ENCODE assay signal across 8 cellular contexts in the genomic region with DNA sequence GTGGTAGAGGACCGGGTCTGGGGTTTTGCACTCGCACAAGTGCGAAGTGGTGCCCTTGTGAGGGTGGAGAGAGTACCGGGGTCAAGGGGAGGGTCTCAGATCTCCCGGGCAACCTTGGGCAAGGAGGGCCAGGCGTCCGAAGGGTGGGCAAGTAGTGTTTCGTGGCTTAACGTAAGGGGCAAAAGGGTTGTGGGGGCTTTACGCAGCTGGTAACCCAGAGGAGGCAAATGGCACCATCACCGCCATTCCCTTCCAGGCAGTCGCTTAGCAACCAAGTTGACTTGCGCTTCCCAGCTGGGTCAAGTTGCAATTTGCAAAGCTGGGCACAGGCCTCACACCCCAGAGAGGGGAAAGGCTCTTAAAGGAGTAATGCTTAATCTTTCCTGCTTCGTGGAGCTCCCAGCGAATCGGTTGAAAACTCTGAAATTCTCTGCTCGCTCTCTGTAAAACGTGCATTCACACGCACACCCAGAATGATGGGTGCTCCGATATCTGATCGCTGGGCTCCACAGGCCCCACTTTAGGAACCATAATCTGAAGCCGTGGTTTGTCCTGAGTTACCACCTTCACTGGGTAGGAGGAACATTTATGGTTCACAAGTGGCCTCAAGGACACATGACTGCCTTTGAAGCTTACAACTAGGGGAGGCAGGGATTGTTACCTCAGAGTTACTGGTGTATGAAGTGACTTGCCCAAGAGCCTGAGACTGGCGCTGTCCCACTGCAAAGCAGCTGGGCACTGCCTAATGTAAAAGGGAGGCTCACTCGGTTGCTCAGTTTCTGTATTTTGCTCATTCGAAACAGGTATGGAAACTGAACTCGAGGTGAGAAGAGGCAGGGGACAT.
DNase-seq lines count a peak whose midpoint lies in the region; ATAC-seq and TF ChIP-seq lines count a peak whose summit lies in the region.

No MANE protein-coding gene starts in this region.

- peaks cover 49% of the 10 kb centered on the region for H3K27me3 Mint-ChIP-seq in activated CD4-positive, alpha-beta T cell treated with anti-CD3 and anti-CD28 coated beads, Interleukin-2, amount 10 ng/mL, durations not matched to agents 24 days and 14 days
- H3K27me3 Mint-ChIP-seq in naive B cell: peaks cover 44 to 63% (median 54%) of the 10 kb centered on the region in 3 donors

- peaks cover 2% of the 10 kb centered on the region for H3K36me3 Mint-ChIP-seq in activated CD4-positive, alpha-beta T cell treated with anti-CD3 and anti-CD28 coated beads, Interleukin-2, amount 10 ng/mL, durations not matched to agents 24 days and 14 days (ENCODE audit: low read depth)
- peaks cover 0 to 4% of the 10 kb centered on the region in 2 donors for H3K36me3 Mint-ChIP-seq in naive B cell

- peak overlapping the region; percentile 24 for H3K27ac Mint-ChIP-seq in activated CD4-positive, alpha-beta T cell treated with anti-CD3 and anti-CD28 coated beads, Interleukin-2, amount 10 ng/mL, durations not matched to agents 24 days and 14 days
- H3K27ac Mint-ChIP-seq in naive B cell: peak overlapping the region in 3 of 6 donors; percentile 44 to 88 (median 82)

- intact Hi-C loops in activated CD4-positive, alpha-beta T cell treated with anti-CD3 and anti-CD28 coated beads, Interleukin-2, amount 10 ng/mL, durations not matched to agents 24 days and 14 days (cut with micrococcal nuclease): no loop called here
- intact Hi-C loops in esophagus muscularis mucosa (cut with DNase I) (loop anchor here (10.0 kb wide), 1 partner anchor 321 kb away; the partner anchor contains the start of gene NCK2), thyroid gland (cut with DNase I) (loop anchor here (10.0 kb wide), 1 partner anchor 491 kb away; no protein-coding TSS in a partner anchor)

- H3K27ac ChIP-seq in esophagus muscularis mucosa (replicated peaks in 1 of 4) (peak overlapping the region; percentile 55 to 77 (median 70)), thyroid gland (peak overlapping the region; percentile 20 to 46 (median 33))

- TF ChIP-seq CTCF in esophagus muscularis mucosa (IDR thresholded peaks at IDR 0.05): no peak
- peak in 1 of 6 experiments; percentile 10 for TF ChIP-seq CTCF in thyroid gland (IDR thresholded peaks at IDR 0.05)

- TF ChIP-seq POLR2A in esophagus muscularis mucosa (IDR thresholded peaks at IDR 0.05; ENCODE audit: low read depth) (no peak), thyroid gland (IDR thresholded peaks at IDR 0.05) (peak in 1 of 2 donors; percentile 52)

- 59% methylated on average over 17 of the region's 26 CpGs for WGBS in esophagus muscularis mucosa
- WGBS in thyroid gland, 2 donors: 37 to 38% methylated on average over 25 to 26 of the region's 26 CpGs

- no peaks in the 10 kb centered on the region for H3K9me3 Mint-ChIP-seq in activated CD4-positive, alpha-beta T cell treated with anti-CD3 and anti-CD28 coated beads, Interleukin-2, amount 10 ng/mL, durations not matched to agents 24 days and 14 days
- H3K9me3 Mint-ChIP-seq in naive B cell: no peaks in the 10 kb centered on the region

- no peak for TF ChIP-seq EP300 in esophagus muscularis mucosa (IDR thresholded peaks at IDR 0.05)

- peaks cover 6% of the 10 kb centered on the region for H3K4me1 Mint-ChIP-seq in activated CD4-positive, alpha-beta T cell treated with anti-CD3 and anti-CD28 coated beads, Interleukin-2, amount 10 ng/mL, durations not matched to agents 24 days and 14 days
- peaks cover 14 to 31% (median 29%) of the 10 kb centered on the region in 3 donors for H3K4me1 Mint-ChIP-seq in naive B cell

- no peak for DNase-seq in activated CD4-positive, alpha-beta T cell treated with anti-CD3 and anti-CD28 coated beads, Interleukin-2, amount 10 ng/mL, durations not matched to agents 24 days and 14 days
- DNase-seq in activated CD4-positive, alpha-beta T cell treated with anti-CD3 and anti-CD28 coated beads for 1 hour: no peak
- peak; percentile 79 for DNase-seq in esophagus muscularis mucosa (ENCODE audit: extremely low spot score)
- no peak for DNase-seq in naive B cell
- peak; percentile 78 to 82 for DNase-seq in thyroid gland
- no peak for DNase-seq in AG08395 (ENCODE audit: low spot score)
- DNase-seq in UCSD-AML1 (lab: John Stamatoyannopoulos, UW; ENCODE audit: unreplicated experiment): no peak
- no peak for DNase-seq in stimulated activated CD4-positive, alpha-beta T cell treated with anti-CD3 and anti-CD28 coated beads, Interleukin-12 subunit alpha, Interleukin-12 subunit beta, amount 100 ng/mL, for 4 hours

- ATAC-seq in naive B cell (ENCODE audit: low read depth in 2 of 2): no peak

- H3K4me1 ChIP-seq in esophagus muscularis mucosa: peaks cover 11 to 37% (median 25%) of the 10 kb centered on the region in 4 donors
- peaks cover 10 to 18% of the 10 kb centered on the region in 2 donors for H3K4me1 ChIP-seq in thyroid gland

- no peaks in the 10 kb centered on the region for H3K36me3 ChIP-seq in esophagus muscularis mucosa
- no peaks in the 10 kb centered on the region for H3K36me3 ChIP-seq in thyroid gland

- H3K9me3 ChIP-seq in esophagus muscularis mucosa (no peaks in the 10 kb centered on the region), thyroid gland (no peaks in the 10 kb centered on the region)

- H3K27me3 ChIP-seq in esophagus muscularis mucosa (peaks cover 0 to 10% (median 0%) of the 10 kb centered on the region in 4 donors), thyroid gland (no peaks in the 10 kb centered on the region)

- peak overlapping the region; percentile 64 for H3K4me3 Mint-ChIP-seq in activated CD4-positive, alpha-beta T cell treated with anti-CD3 and anti-CD28 coated beads, Interleukin-2, amount 10 ng/mL, durations not matched to agents 24 days and 14 days
- peak overlapping the region; percentile 37 to 90 (median 78) for H3K4me3 Mint-ChIP-seq in naive B cell

- H3K4me3 ChIP-seq in esophagus muscularis mucosa: peak overlapping the region; percentile 64 to 75 (median 68)
- peak overlapping the region in 2 of 3 donors; percentile 50 to 69 for H3K4me3 ChIP-seq in thyroid gland (replicated peaks in 1 of 3)

Comparison
In these comparisons a context has a peak if more than half of its experiments do, and no peak if none do; other contexts are left out.
1. DNase-seq: peak in esophagus muscularis mucosa (single experiment) and thyroid gland (2 of 2); none in activated CD4-positive, alpha-beta T cell treated with anti-CD3 and anti-CD28 coated beads, Interleukin-2, amount 10 ng/mL, durations not matched to agents 24 days and 14 days (single experiment), activated CD4-positive, alpha-beta T cell treated with anti-CD3 and anti-CD28 coated beads for 1 hour (single experiment), naive B cell (single experiment), AG08395 (single experiment), UCSD-AML1 (single experiment) and stimulated activated CD4-positive, alpha-beta T cell treated with anti-CD3 and anti-CD28 coated beads, Interleukin-12 subunit alpha, Interleukin-12 subunit beta, amount 100 ng/mL, for 4 hours (single experiment).